Comparison of ENCODE assay signal across 21 cellular contexts in genomic region chr12:100820314-100820713, GRCh38. TPM values are rescaled to one million over a fixed set of nuclear protein-coding genes. Genes with fewer than 3 reads are reported as not detected.
"Had no signal": no experiment of that assay in that cellular context is flagged by ENCODE, and none has a peak within 500 bp of the region (broad histone marks: within the 10 kb centered on the region; RNA-seq: fewer than 3 reads in every experiment).

No MANE protein-coding gene starts in this region.

- DNase-seq: cerebellar nuclear complex; effector CD8-positive, alpha-beta T cell; foreskin keratinocyte; immature natural killer cell; kidney; left cardiac atrium; left ventricle myocardium inferior; lower lobe of right lung; midbrain; nucleus accumbens; pancreas; right cardiac atrium; stimulated activated CD4-positive, alpha-beta T cell treated with anti-CD3 and anti-CD28 coated beads, Interleukin-2, amount 100 ng/mL, for 24 hours; stimulated activated CD4-positive, alpha-beta T cell treated with anti-CD3 and anti-CD28 coated beads, Interleukin-4, amount 100 ng/mL, for 4 hours; stimulated activated naive B cell treated with anti-CD40 and anti-IgM and Interleukin-4, amounts not matched to agents 10 μg/mL and 1 μg/mL and 100 μg/mL, for 72 hours; stimulated activated naive CD8-positive, alpha-beta T cell treated with anti-CD3 and anti-CD28 coated beads, Interleukin-15, amount 100 ng/mL, for 72 hours; testis had no signal

- ATAC-seq: foreskin keratinocyte; lower lobe of right lung; natural killer cell treated with Interleukin-12 subunit alpha and Interleukin-12 subunit beta and Interleukin-15 and Interleukin-18, amount 100 ng/mL, for 72 hours; pancreas; right cardiac atrium; stimulated activated naive B cell treated with anti-CD40 and anti-IgM and Interleukin-4, amounts not matched to agents 10 μg/mL and 1 μg/mL and 100 μg/mL, for 72 hours; stimulated activated naive CD8-positive, alpha-beta T cell treated with anti-CD3 and anti-CD28 coated beads, Interleukin-15, amount 100 ng/mL, for 72 hours had no signal

- H3K4me3 ChIP-seq: coronary artery, left ventricle myocardium inferior, lower lobe of right lung, neural progenitor cell, pancreas, testis, tibial nerve had no signal

RNA-seq across cellular contexts. Expression of gene ANO4, which starts 25.7 kb away (rescaled TPM):
- total RNA-seq: left ventricle myocardium inferior; natural killer cell treated with Interleukin-12 subunit alpha and Interleukin-12 subunit beta and Interleukin-15 and Interleukin-18, amount 100 ng/mL, for 72 hours had no signal
